In genomic region chr1:62905872-62906271, GRCh38 we compare ENCODE assay signal across 15 cellular contexts.
DNase-seq lines count a peak whose midpoint lies in the region; ATAC-seq and TF ChIP-seq lines count a peak whose summit lies in the region.
"Had no signal": no experiment of that assay in that cellular context is flagged by ENCODE, and none has a peak within 500 bp of the region (broad histone marks: within the 10 kb centered on the region; RNA-seq: fewer than 3 reads in every experiment).

No MANE protein-coding gene starts in this region.

- H3K14ac ChIP-seq in H9 (ENCODE audit: insufficient read depth, low read length), result no peak overlapping the region

- H4K8ac ChIP-seq in H9 (replicated peaks; ENCODE audit: insufficient read length, low read depth, low read length), result no peak overlapping the region

- no peak overlapping the region for H2BK5ac ChIP-seq in H9 (ENCODE audit: insufficient read length, low read length)

- H3K4me2 ChIP-seq in GM23248 (ENCODE audit: unreplicated experiment), result no peak overlapping the region
- no peak overlapping the region for H3K4me2 ChIP-seq in H9 (ENCODE audit: insufficient read depth, insufficient read length, low read length)
- H3K4me2 ChIP-seq in neural progenitor cell, result no peak overlapping the region
- H3K4me2 ChIP-seq: A549 had no signal

- H2AFZ ChIP-seq in GM23248, result peak overlapping the region; percentile 16; the same call in 1 of the 2 replicates
- no peak overlapping the region for H2AFZ ChIP-seq in H9 (ENCODE audit: low read length)
- peak overlapping the region; percentile 43 for H2AFZ ChIP-seq in neural progenitor cell (replicated peaks)

- H3K9me3 Mint-ChIP-seq in H9 (no peaks in the 10 kb centered on the region), neural progenitor cell (no peaks in the 10 kb centered on the region)
- H3K9me3 Mint-ChIP-seq: CD14-positive monocyte; CD8-positive, alpha-beta T cell; HFFc6 had no signal

- peak overlapping the region; percentile 12 for H2BK120ac ChIP-seq in H9 (ENCODE audit: low read depth, low read length, poor library complexity, severe bottlenecking)

- H3F3A ChIP-seq in GM23248 (ENCODE audit: insufficient read depth) (no peaks in the 10 kb centered on the region), neural progenitor cell (ENCODE audit: low read depth) (no peaks in the 10 kb centered on the region)

- H3K4me3 ChIP-seq in GM23248 (no peak overlapping the region), neural progenitor cell (no peak overlapping the region)
- H3K4me3 ChIP-seq: A549, HAP-1 had no signal

- no peak overlapping the region for H4K5ac ChIP-seq in H9 (ENCODE audit: insufficient read length, low read depth, low read length)

- no peak overlapping the region for H4K91ac ChIP-seq in H9 (ENCODE audit: insufficient read length, low read depth, low read length)

- H2BK12ac ChIP-seq in H9 (ENCODE audit: insufficient read length, low read depth, low read length), result no peak overlapping the region

- 57% methylated on average over 8 of the region's 8 CpGs for WGBS in GM23248 (ENCODE audit: low coverage in 1 of 2, low lambda C conversion rate in 2 of 2, missing lambda C conversion rate in 2 of 2), 2 experiments
- WGBS in H9 (ENCODE audit: extremely low coverage, insufficient read length, low lambda C conversion rate), result no CpG with 5 or more reads among the region's 8 CpGs

- no peak overlapping the region for H3K23ac ChIP-seq in H9 (ENCODE audit: insufficient read length, low read depth, low read length)

- ATAC-seq in HG03354 (IDR thresholded peaks at IDR 0.05; ENCODE audit: poor library complexity, severe bottlenecking, unreplicated experiment) (no peak), GM21360 (IDR thresholded peaks at IDR 0.05; ENCODE audit: unreplicated experiment) (no peak), HG02981 (IDR thresholded peaks at IDR 0.05; ENCODE audit: unreplicated experiment) (no peak)
- ATAC-seq: CD8-positive, alpha-beta T cell had no signal

- no peak overlapping the region for H2BK20ac ChIP-seq in H9 (ENCODE audit: low read depth, low read length, poor library complexity, severe bottlenecking)

- H3K27me3 ChIP-seq in GM23248 (replicated peaks; ENCODE audit: insufficient read depth) (no peaks in the 10 kb centered on the region), H9 (ENCODE audit: insufficient read depth, low read length) (no peaks in the 10 kb centered on the region), neural progenitor cell (no peaks in the 10 kb centered on the region)

- H3K27ac Mint-ChIP-seq in H9 (no peak overlapping the region), neural progenitor cell (no peak overlapping the region)
- H3K27ac Mint-ChIP-seq: CD14-positive monocyte; CD8-positive, alpha-beta T cell; HFFc6 had no signal

- no peak overlapping the region for H2BK15ac ChIP-seq in H9 (ENCODE audit: low read depth, low read length)

- no peaks in the 10 kb centered on the region for H3K79me2 ChIP-seq in GM23248 (ENCODE audit: insufficient read depth)
- H3K79me2 ChIP-seq in H9 (ENCODE audit: insufficient read depth, low read length), result no peaks in the 10 kb centered on the region
- H3K79me2 ChIP-seq in neural progenitor cell (ENCODE audit: low read depth), result no peaks in the 10 kb centered on the region

- H3K4me3 Mint-ChIP-seq in H9, result no peak overlapping the region
- H3K4me3 Mint-ChIP-seq in neural progenitor cell, result no peak overlapping the region
- H3K4me3 Mint-ChIP-seq: CD14-positive monocyte; CD8-positive, alpha-beta T cell; HFFc6 had no signal

- no peak overlapping the region for H3K9ac ChIP-seq in GM23248
- no peak overlapping the region for H3K9ac ChIP-seq in H9 (ENCODE audit: extremely low read depth, insufficient read length, low read length)
- H3K9ac ChIP-seq in neural progenitor cell, result no peak overlapping the region

- H3K27ac ChIP-seq in GM23248, result no peak overlapping the region
- H3K27ac ChIP-seq in H9 (ENCODE audit: insufficient read length, low read depth, low read length), result no peak overlapping the region
- no peak overlapping the region for H3K27ac ChIP-seq in neural progenitor cell
- H3K27ac ChIP-seq: A549, HL-60 had no signal

- no peaks in the 10 kb centered on the region for H3K9me2 ChIP-seq in GM23248 (ENCODE audit: insufficient read depth)

- no peaks in the 10 kb centered on the region for H4K20me1 ChIP-seq in GM23248 (ENCODE audit: insufficient read depth)
- no peaks in the 10 kb centered on the region for H4K20me1 ChIP-seq in H9 (ENCODE audit: control insufficient read depth, insufficient read depth, insufficient read length)
- H4K20me1 ChIP-seq in neural progenitor cell (ENCODE audit: low read depth), result no peaks in the 10 kb centered on the region

- no peaks in the 10 kb centered on the region for H3K23me2 ChIP-seq in H9 (ENCODE audit: insufficient read length, low read depth, low read length, poor library complexity, severe bottlenecking)

- H3K36me3 ChIP-seq in GM23248 (ENCODE audit: low read depth), result no peaks in the 10 kb centered on the region
- H3K36me3 ChIP-seq in neural progenitor cell, result no peaks in the 10 kb centered on the region
- H3K36me3 ChIP-seq: HAP-1 had no signal

- H3K9me3 ChIP-seq in GM23248 (ENCODE audit: low read depth) (no peaks in the 10 kb centered on the region), H9 (ENCODE audit: control insufficient read depth, low read depth, low read length) (no peaks in the 10 kb centered on the region), neural progenitor cell (ENCODE audit: low read depth) (no peaks in the 10 kb centered on the region)
- H3K9me3 ChIP-seq: A549, HAP-1 had no signal

- in situ Hi-C loops in GM23248 (cut with MboI), result no loop called here

- H3K18ac ChIP-seq in H9 (ENCODE audit: insufficient read length, low read depth, low read length), result no peak overlapping the region

- H3K27me3 Mint-ChIP-seq in H9 (ENCODE audit: low read depth), result no peaks in the 10 kb centered on the region
- H3K27me3 Mint-ChIP-seq in neural progenitor cell (ENCODE audit: insufficient read depth, low read depth), result peaks cover 2% of the 10 kb centered on the region

- H3K36me3 Mint-ChIP-seq in H9 (ENCODE audit: insufficient read depth in 1 of 3, low read depth in 3 of 3) (no peaks in the 10 kb centered on the region), neural progenitor cell (no peaks in the 10 kb centered on the region)
- H3K36me3 Mint-ChIP-seq: CD14-positive monocyte; CD8-positive, alpha-beta T cell had no signal

- H3K79me1 ChIP-seq in H9 (ENCODE audit: insufficient read depth, low read depth, low read length, poor library complexity, severe bottlenecking), result no peaks in the 10 kb centered on the region

- no peak overlapping the region for H3K4ac ChIP-seq in H9 (ENCODE audit: low read depth, low read length)

- H2AK5ac ChIP-seq in H9 (ENCODE audit: insufficient read length, low read length), result no peak overlapping the region

- TF ChIP-seq CTCF in H9 (conservative IDR thresholded peaks at IDR 0.05), result no peak
- TF ChIP-seq CTCF in neural progenitor cell (IDR thresholded peaks at IDR 0.05), result no peak

- DNase-seq in GM23248 (peak; percentile 6), H9 (no peak), NCI-H345 treated with DMSO at 0.1 percent for 48 hours (lab: John Stamatoyannopoulos, UW; ENCODE audit: unreplicated experiment) (peak; percentile 68), neural progenitor cell (ENCODE audit: low spot score) (no peak)
- DNase-seq: CD8-positive, alpha-beta T cell; COR-L47; GF-D8 had no signal

- H3K56ac ChIP-seq in H9 (ENCODE audit: insufficient read length, low read depth, low read length), result no peak overlapping the region

- no peaks in the 10 kb centered on the region for H3K4me1 ChIP-seq in GM23248 (ENCODE audit: insufficient read depth)
- H3K4me1 ChIP-seq in H9 (ENCODE audit: insufficient read depth, low read length), result no peaks in the 10 kb centered on the region
- H3K4me1 ChIP-seq in neural progenitor cell, result no peaks in the 10 kb centered on the region
- H3K4me1 ChIP-seq: A549 had no signal

- H3K4me1 Mint-ChIP-seq in H9 (peaks cover 12 to 13% of the 10 kb centered on the region in 2 experiments), neural progenitor cell (peaks cover 10% of the 10 kb centered on the region)
- H3K4me1 Mint-ChIP-seq: CD14-positive monocyte had no signal

- no peak overlapping the region for H3T11ph ChIP-seq in H9 (ENCODE audit: low read length)

Comparison
In these comparisons a context has a peak if more than half of its experiments do, and no peak if none do; other contexts are left out.
1. DNase-seq: peak in GM23248 (single experiment) and NCI-H345 treated with DMSO at 0.1 percent for 48 hours (single experiment); none in H9 (single experiment) and neural progenitor cell (single experiment).